12 cellular contexts compared by ENCODE assay signal in genomic region chr9:130196643-130197042, GRCh38. TPM values are rescaled to one million over a fixed set of nuclear protein-coding genes. Genes with fewer than 3 reads are reported as not detected.
DNase-seq lines count a peak whose midpoint lies in the region; ATAC-seq and TF ChIP-seq lines count a peak whose summit lies in the region.
"Had no signal": no experiment of that assay in that cellular context is flagged by ENCODE, and none has a peak within 500 bp of the region (broad histone marks: within the 10 kb centered on the region; RNA-seq: fewer than 3 reads in every experiment).

No MANE protein-coding gene starts in this region.

- H4K91ac ChIP-seq in IMR-90 (ENCODE audit: insufficient read depth, low read depth, low read length), result no peak overlapping the region

- no peaks in the 10 kb centered on the region for H3K27me3 Mint-ChIP-seq in activated CD8-positive, alpha-beta T cell treated with anti-CD3 and anti-CD28 coated beads, Interleukin-2, amount 10 ng/mL, durations not matched to agents 7 days and 5 days (ENCODE audit: low read depth)
- H3K27me3 Mint-ChIP-seq in CD4-positive, alpha-beta T cell, result no peaks in the 10 kb centered on the region

- H3K9me3 ChIP-seq in IMR-90 (ENCODE audit: control insufficient read depth, insufficient read depth, low read length), result no peaks in the 10 kb centered on the region
- no peaks in the 10 kb centered on the region for H3K9me3 ChIP-seq in CD4-positive, alpha-beta T cell (ENCODE audit: control insufficient read depth, low read length)
- H3K9me3 ChIP-seq: psoas muscle, SJSA1 had no signal

- CTCF ChIA-PET in IMR-90 (lab: Yijun Ruan, JAX), result no interaction called here
- CTCF ChIA-PET in activated CD8-positive, alpha-beta T cell treated with anti-CD3 and anti-CD28 coated beads, Interleukin-2, amount 10 ng/mL, durations not matched to agents 7 days and 5 days (lab: Charles Lee), result no interaction called here
- CTCF ChIA-PET in CD4-positive, alpha-beta T cell (lab: Charles Lee), result no interaction called here

- intact Hi-C loops in IMR-90 (cut with micrococcal nuclease) (no loop called here), posterior cingulate gyrus (cut with DNase I) (no loop called here)
- intact Hi-C loops in CD4-positive, alpha-beta T cell (cut with DNase I, micrococcal nuclease), result no loop called here

- H3K14ac ChIP-seq in IMR-90 (replicated peaks; ENCODE audit: low read depth, low read length), result 0 out of 2 replicates have a peak overlapping the region, but pooled peaks have one; percentile 10

- H2BK120ac ChIP-seq in IMR-90 (ENCODE audit: low read depth, low read length), result no peak overlapping the region

- H3K27ac ChIP-seq in IMR-90 (ENCODE audit: insufficient read depth, low read length), result no peak overlapping the region
- peak overlapping the region; percentile 84 for H3K27ac ChIP-seq in rectal smooth muscle tissue (ENCODE audit: low read depth, low read length)
- H3K27ac ChIP-seq in CD4-positive, alpha-beta T cell (ENCODE audit: low read depth, low read length), result no peak overlapping the region
- H3K27ac ChIP-seq: psoas muscle, SJSA1 had no signal

- no peak overlapping the region for H3K56ac ChIP-seq in IMR-90 (ENCODE audit: extremely low read depth, insufficient read depth, low read length)

- H3K4me1 ChIP-seq in IMR-90 (ENCODE audit: control insufficient read depth, insufficient read depth, low read length) (peaks cover 40% of the 10 kb centered on the region), rectal smooth muscle tissue (ENCODE audit: control insufficient read depth, insufficient read depth, low read length) (peaks cover 80% of the 10 kb centered on the region)
- H3K4me1 ChIP-seq: psoas muscle, SJSA1 had no signal

- no peak overlapping the region for H3K4me2 ChIP-seq in IMR-90 (ENCODE audit: low read depth, low read length)

- POLR2A ChIA-PET in IMR-90 (lab: Charles Lee; ENCODE audit: unreplicated experiment), result no interaction called here
- POLR2A ChIA-PET in activated CD8-positive, alpha-beta T cell treated with anti-CD3 and anti-CD28 coated beads, Interleukin-2, amount 10 ng/mL, durations not matched to agents 7 days and 5 days (lab: Charles Lee), result no interaction called here
- POLR2A ChIA-PET in CD4-positive, alpha-beta T cell (lab: Charles Lee), result no interaction called here

- no peak overlapping the region for H3K23ac ChIP-seq in IMR-90 (ENCODE audit: low read depth, low read length)

- H3K27ac Mint-ChIP-seq in activated CD8-positive, alpha-beta T cell treated with anti-CD3 and anti-CD28 coated beads, Interleukin-2, amount 10 ng/mL, durations not matched to agents 7 days and 5 days, result no peak overlapping the region
- H3K27ac Mint-ChIP-seq in CD4-positive, alpha-beta T cell, result no peak overlapping the region
- H3K27ac Mint-ChIP-seq: memory B cell had no signal

- H2AFZ ChIP-seq in IMR-90 (replicated peaks; ENCODE audit: low read length, poor library complexity), result no peak overlapping the region

- peak; percentile 64 for DNase-seq in IMR-90
- peak; percentile 91 for DNase-seq in NCI-H2107 treated with DMSO at 0.1 percent for 48 hours (lab: John Stamatoyannopoulos, UW; ENCODE audit: unreplicated experiment)
- DNase-seq in astrocyte of the hippocampus (ENCODE audit: low read depth, low spot score), result peak; percentile 62
- no peak for DNase-seq in posterior cingulate gyrus
- DNase-seq in activated CD8-positive, alpha-beta T cell treated with anti-CD3 and anti-CD28 coated beads, Interleukin-2, amount 10 ng/mL, durations not matched to agents 7 days and 5 days, result no peak
- no peak for DNase-seq in CD4-positive, alpha-beta T cell
- DNase-seq: NCI-H510A treated with DMSO at 0.1 percent for 48 hours, psoas muscle had no signal

- H3K9me3 Mint-ChIP-seq in activated CD8-positive, alpha-beta T cell treated with anti-CD3 and anti-CD28 coated beads, Interleukin-2, amount 10 ng/mL, durations not matched to agents 7 days and 5 days (ENCODE audit: insufficient read depth), result no peaks in the 10 kb centered on the region
- H3K9me3 Mint-ChIP-seq in CD4-positive, alpha-beta T cell, result no peaks in the 10 kb centered on the region
- H3K9me3 Mint-ChIP-seq: memory B cell had no signal

- no peak overlapping the region; the same call in 1 of the 2 replicates for H3K4ac ChIP-seq in IMR-90 (ENCODE audit: low read depth, low read length)

- WGBS in IMR-90 (ENCODE audit: extremely low coverage in 2 of 2, insufficient read length in 1 of 2), 2 experiments, result 30% methylated on average over 2 of the region's 5 CpGs; no CpG with 5 or more reads in 1 of the 2 experiments

- H4K20me1 ChIP-seq in IMR-90 (ENCODE audit: insufficient read depth, low read length), result peaks cover 96% of the 10 kb centered on the region

- in situ Hi-C loops in IMR-90 (cut with MboI; ENCODE audit: low sequenced_read_pairs), result no loop called here

- H2AK9ac ChIP-seq in IMR-90 (replicated peaks; ENCODE audit: low read depth, low read length, poor library complexity), result no peak overlapping the region

- ATAC-seq in IMR-90 (ENCODE audit: low read depth), result peak; percentile 4; the same call in 1 of the 2 replicates
- ATAC-seq in activated CD8-positive, alpha-beta T cell treated with anti-CD3 and anti-CD28 coated beads, Interleukin-2, amount 10 ng/mL, durations not matched to agents 7 days and 5 days, result no peak
- no peak for ATAC-seq in GM21825 (IDR thresholded peaks at IDR 0.05; ENCODE audit: unreplicated experiment)
- ATAC-seq in CD4-positive, alpha-beta T cell (ENCODE audit: poor library complexity), result no peak
- ATAC-seq: psoas muscle had no signal

- H3K36me3 Mint-ChIP-seq in activated CD8-positive, alpha-beta T cell treated with anti-CD3 and anti-CD28 coated beads, Interleukin-2, amount 10 ng/mL, durations not matched to agents 7 days and 5 days (ENCODE audit: low read depth), result no peaks in the 10 kb centered on the region
- H3K36me3 Mint-ChIP-seq in CD4-positive, alpha-beta T cell (ENCODE audit: low read depth), result no peaks in the 10 kb centered on the region
- H3K36me3 Mint-ChIP-seq: memory B cell had no signal

- H3K79me1 ChIP-seq in IMR-90 (ENCODE audit: low read depth in 1 of 2, low read length in 2 of 2), result peaks cover 36 to 97% of the 10 kb centered on the region in 2 experiments; a peak in 3 of 4 replicates

- H3K36me3 ChIP-seq in IMR-90 (ENCODE audit: control insufficient read depth, insufficient read depth, low read length), result no peaks in the 10 kb centered on the region; the same call in 1 of the 2 replicates
- no peaks in the 10 kb centered on the region for H3K36me3 ChIP-seq in rectal smooth muscle tissue (ENCODE audit: control insufficient read depth, insufficient read depth, low read length)
- H3K36me3 ChIP-seq: SJSA1 had no signal

- peak overlapping the region; percentile 33; the same call in 1 of the 2 replicates for H2AK5ac ChIP-seq in IMR-90 (ENCODE audit: low read depth, low read length)

- TF ChIP-seq POLR2A in IMR-90 (IDR thresholded peaks at IDR 0.05; ENCODE audit: low read depth, low read length), result no peak

- H3K9me1 ChIP-seq in IMR-90 (ENCODE audit: insufficient read depth, low read length), result peaks cover 31% of the 10 kb centered on the region

- no peak overlapping the region for H3K9ac ChIP-seq in IMR-90 (ENCODE audit: low read depth, low read length)
- no peak overlapping the region for H3K9ac ChIP-seq in rectal smooth muscle tissue (ENCODE audit: low read length)

- H2BK20ac ChIP-seq in IMR-90 (ENCODE audit: low read depth, low read length), result no peak overlapping the region

- H3K4me3 Mint-ChIP-seq in activated CD8-positive, alpha-beta T cell treated with anti-CD3 and anti-CD28 coated beads, Interleukin-2, amount 10 ng/mL, durations not matched to agents 7 days and 5 days, result no peak overlapping the region
- H3K4me3 Mint-ChIP-seq in CD4-positive, alpha-beta T cell, result no peak overlapping the region
- H3K4me3 Mint-ChIP-seq: memory B cell had no signal

- no peak overlapping the region for H3K18ac ChIP-seq in IMR-90 (ENCODE audit: low read depth, low read length)

- no peak overlapping the region for H2BK5ac ChIP-seq in IMR-90 (ENCODE audit: low read depth, low read length, poor library complexity, severe bottlenecking)

- no peak overlapping the region for H4K5ac ChIP-seq in IMR-90 (ENCODE audit: low read depth, low read length)

- no peak overlapping the region for H4K8ac ChIP-seq in IMR-90 (ENCODE audit: low read depth in 2 of 2, low read length in 2 of 2)

- no peaks in the 10 kb centered on the region for H3K27me3 ChIP-seq in IMR-90 (ENCODE audit: control insufficient read depth, insufficient read depth, low read length)
- no peaks in the 10 kb centered on the region for H3K27me3 ChIP-seq in rectal smooth muscle tissue (ENCODE audit: control insufficient read depth, insufficient read depth, low read length)
- H3K27me3 ChIP-seq in CD4-positive, alpha-beta T cell (ENCODE audit: control insufficient read depth, insufficient read depth, low read length), result no peaks in the 10 kb centered on the region
- H3K27me3 ChIP-seq: SJSA1 had no signal

- TF ChIP-seq RAD21 in IMR-90 (IDR thresholded peaks at IDR 0.05; ENCODE audit: low read length), result no peak

- no peak for TF ChIP-seq CTCF in IMR-90 (conservative IDR thresholded peaks at IDR 0.05; ENCODE audit: low read depth, low read length)
- no peak for TF ChIP-seq CTCF in CD4-positive, alpha-beta T cell (IDR thresholded peaks at IDR 0.05)

- no peaks in the 10 kb centered on the region for H3K4me1 Mint-ChIP-seq in activated CD8-positive, alpha-beta T cell treated with anti-CD3 and anti-CD28 coated beads, Interleukin-2, amount 10 ng/mL, durations not matched to agents 7 days and 5 days (ENCODE audit: low read depth)
- H3K4me1 Mint-ChIP-seq in CD4-positive, alpha-beta T cell (ENCODE audit: low read depth), result no peaks in the 10 kb centered on the region
- H3K4me1 Mint-ChIP-seq: memory B cell had no signal

- dilution Hi-C loops in IMR-90 (cut with HindIII; ENCODE audit: low sequenced_read_pairs, unreplicated experiment), result no loop called here

- H3K4me3 ChIP-seq in IMR-90 (ENCODE audit: insufficient read depth, low read depth, low read length), result no peak overlapping the region
- H3K4me3 ChIP-seq in rectal smooth muscle tissue (ENCODE audit: low read length), result no peak overlapping the region
- H3K4me3 ChIP-seq: psoas muscle, SJSA1 had no signal

- H2BK15ac ChIP-seq in IMR-90 (ENCODE audit: low read depth, low read length), result no peak overlapping the region

- no TSS peak for BruUV-seq in IMR-90 (replicated peaks; lab: Mats Ljungman, UMichigan)

TF ChIP-seq in IMR-90, 13 proteins besides CTCF, POLR2A, EP300 and RAD21 (continues in another document):
- TF ChIP-seq MAFK (IDR thresholded peaks at IDR 0.05; ENCODE audit: low read depth, low read length) (no peak), FOS (IDR thresholded peaks at IDR 0.05; ENCODE audit: low read depth, low read length) (no peak), RCOR1 (IDR thresholded peaks at IDR 0.05; ENCODE audit: insufficient replicate concordance, low read length) (no peak), RFX5 (IDR thresholded peaks at IDR 0.05; ENCODE audit: low read depth, low read length) (no peak)

RNA-seq across cellular contexts. Expression of gene NCS1, which starts 24.4 kb away (rescaled TPM):
- 35.8 and 41.0 TPM in 2 replicates for total RNA-seq in IMR-90 (2012; rRNA removed)
- polyA plus RNA-seq in IMR-90 (2012; rRNA removed), result 60.5 and 68.9 TPM in 2 replicates
- polyA plus RNA-seq in IMR-90 (2012; cell fraction: cytosol; rRNA removed), result 45.5 and 54.7 TPM in 2 replicates
- 36.7 and 43.5 TPM in 2 replicates for polyA plus RNA-seq in IMR-90 (2012; cell fraction: nucleus; rRNA removed; ENCODE audit: low replicate concordance)
- 1 to 10 TPM; 3.3 TPM for total RNA-seq in activated CD8-positive, alpha-beta T cell treated with anti-CD3 and anti-CD28 coated beads, Interleukin-2, amount 10 ng/mL, durations not matched to agents 7 days and 5 days
- total RNA-seq in CD4-positive, alpha-beta T cell, result under 1 TPM in 1 of 2 experiments, not detected in 1; 0.17 TPM

Comparison
In these comparisons a context has a peak if more than half of its experiments do, and no peak if none do; other contexts are left out.
1. DNase-seq: peak in IMR-90 (single experiment), NCI-H2107 treated with DMSO at 0.1 percent for 48 hours (single experiment) and astrocyte of the hippocampus (single experiment); none in posterior cingulate gyrus (0 of 10), activated CD8-positive, alpha-beta T cell treated with anti-CD3 and anti-CD28 coated beads, Interleukin-2, amount 10 ng/mL, durations not matched to agents 7 days and 5 days (single experiment) and CD4-positive, alpha-beta T cell (0 of 10).